16 cellular contexts compared by ENCODE assay signal in genomic region chr22:46694423-46695170, GRCh38. TPM values are rescaled to one million over a fixed set of nuclear protein-coding genes. Genes with fewer than 3 reads are reported as not detected.
A peak's percentile ranks its signal among the peaks of the same experiment; 100 is the strongest.
DNase-seq lines count a peak whose midpoint lies in the region; ATAC-seq and TF ChIP-seq lines count a peak whose summit lies in the region.
"Had no signal": no experiment of that assay in that cellular context is flagged by ENCODE, and none has a peak within 500 bp of the region (broad histone marks: within the 10 kb centered on the region; RNA-seq: fewer than 3 reads in every experiment).

No MANE protein-coding gene starts in this region.

- no peaks in the 10 kb centered on the region for H3K4me1 ChIP-seq in CD4-positive, CD25-positive, alpha-beta regulatory T cell (ENCODE audit: control insufficient read depth, insufficient read depth, low read length, poor library complexity, severe bottlenecking)
- H3K4me1 ChIP-seq in neural progenitor cell = no peaks in the 10 kb centered on the region
- H3K4me1 ChIP-seq: Peyer's patch had no signal

- no peak overlapping the region for H3K27ac ChIP-seq in CD4-positive, CD25-positive, alpha-beta regulatory T cell (ENCODE audit: insufficient read depth, low read length, poor library complexity, severe bottlenecking)
- H3K27ac ChIP-seq in cingulate gyrus (ENCODE audit: low read depth, low read length) (peak overlapping the region; percentile 65), neural progenitor cell (no peak overlapping the region)
- H3K27ac ChIP-seq: Peyer's patch had no signal

- peaks cover 24% of the 10 kb centered on the region for H3K36me3 Mint-ChIP-seq in CD4-positive, CD25-positive, alpha-beta regulatory T cell
- H3K36me3 Mint-ChIP-seq in neural progenitor cell (peaks cover 21% of the 10 kb centered on the region), CD14-positive monocyte (peaks cover 87 to 96% of the 10 kb centered on the region in 2 donors)

- no peak for ATAC-seq in CD4-positive, CD25-positive, alpha-beta regulatory T cell (ENCODE audit: low read depth in 2 of 2)

- no peak for DNase-seq in CD4-positive, CD25-positive, alpha-beta regulatory T cell
- DNase-seq in H7 (peak; percentile 49), neural progenitor cell (ENCODE audit: low spot score) (no peak), CD14-positive monocyte (ENCODE audit: low spot score) (no peak), SW 1271 (lab: John Stamatoyannopoulos, UW) (no peak)
- DNase-seq in activated CD8-positive, alpha-beta memory T cell treated with anti-CD3 and anti-CD28 coated beads, Interleukin-2, amount 50 U/mL, for 4 hours = no peak
- DNase-seq: ACHN, Karpas-422, MM.1S, NCI-H1105 treated with DMSO at 0.1 percent for 48 hours, NCI-H187, NCI-H446 treated with DMSO at 0.1 percent for 48 hours, NCI-H748 treated with DMSO at 0.1 percent for 48 hours, Peyer's patch, SIG-M5 had no signal

- H3K27ac Mint-ChIP-seq in CD4-positive, CD25-positive, alpha-beta regulatory T cell = peak overlapping the region in 2 of 3 donors; percentile 32 to 71
- H3K27ac Mint-ChIP-seq in neural progenitor cell (peak overlapping the region; percentile 65), CD14-positive monocyte (peak overlapping the region in 2 of 7 donors; percentile 21 to 63)

- H3F3A ChIP-seq in neural progenitor cell (ENCODE audit: low read depth) = no peaks in the 10 kb centered on the region

- H3K36me3 ChIP-seq in CD4-positive, CD25-positive, alpha-beta regulatory T cell (ENCODE audit: control insufficient read depth, insufficient read depth, low read length) = peaks cover 87% of the 10 kb centered on the region
- H3K36me3 ChIP-seq in H7 (replicated peaks; ENCODE audit: control insufficient read depth, insufficient read depth, low read length) = peaks cover 21% of the 10 kb centered on the region
- H3K36me3 ChIP-seq in neural progenitor cell = no peaks in the 10 kb centered on the region

- no peak overlapping the region for H3K4me3 ChIP-seq in CD4-positive, CD25-positive, alpha-beta regulatory T cell (ENCODE audit: low read depth, low read length)
- H3K4me3 ChIP-seq in H7 (ENCODE audit: insufficient read depth, low read depth, low read length) (no peak overlapping the region), neural progenitor cell (no peak overlapping the region)
- H3K4me3 ChIP-seq: Peyer's patch had no signal

- H3K9ac ChIP-seq in neural progenitor cell = no peak overlapping the region

- no peak for TF ChIP-seq CTCF in neural progenitor cell (IDR thresholded peaks at IDR 0.05)
- TF ChIP-seq CTCF in CD14-positive monocyte (IDR thresholded peaks at IDR 0.05) = no peak

- H3K4me2 ChIP-seq in neural progenitor cell = no peak overlapping the region

- no peaks in the 10 kb centered on the region for H4K20me1 ChIP-seq in neural progenitor cell (ENCODE audit: low read depth)

- H3K4me1 Mint-ChIP-seq in CD4-positive, CD25-positive, alpha-beta regulatory T cell = peaks cover 2 to 5% (median 3%) of the 10 kb centered on the region in 4 donors
- H3K4me1 Mint-ChIP-seq in neural progenitor cell (no peaks in the 10 kb centered on the region), CD14-positive monocyte (no peaks in the 10 kb centered on the region)

- no peaks in the 10 kb centered on the region for H3K9me3 ChIP-seq in CD4-positive, CD25-positive, alpha-beta regulatory T cell (ENCODE audit: control insufficient read depth in 2 of 2, low read length in 2 of 2)
- no peaks in the 10 kb centered on the region for H3K9me3 ChIP-seq in neural progenitor cell (ENCODE audit: low read depth)
- H3K9me3 ChIP-seq: Peyer's patch had no signal

- H3K79me2 ChIP-seq in neural progenitor cell (ENCODE audit: low read depth) = no peaks in the 10 kb centered on the region

- no peaks in the 10 kb centered on the region for H3K27me3 Mint-ChIP-seq in CD4-positive, CD25-positive, alpha-beta regulatory T cell
- H3K27me3 Mint-ChIP-seq in neural progenitor cell (ENCODE audit: insufficient read depth, low read depth) (peaks cover 8% of the 10 kb centered on the region), CD14-positive monocyte (ENCODE audit: low read depth in 3 of 3) (no peaks in the 10 kb centered on the region)

- no peaks in the 10 kb centered on the region for H3K27me3 ChIP-seq in CD4-positive, CD25-positive, alpha-beta regulatory T cell (ENCODE audit: control insufficient read depth, insufficient read depth, low read length)
- H3K27me3 ChIP-seq in H7 (ENCODE audit: control insufficient read depth, insufficient read depth, low read length) (no peaks in the 10 kb centered on the region), neural progenitor cell (no peaks in the 10 kb centered on the region)
- H3K27me3 ChIP-seq: Peyer's patch had no signal

- no peak overlapping the region for H2AFZ ChIP-seq in neural progenitor cell (replicated peaks)

- H3K4me3 Mint-ChIP-seq in CD4-positive, CD25-positive, alpha-beta regulatory T cell = peak overlapping the region in 1 of 4 donors; percentile 43
- no peak overlapping the region for H3K4me3 Mint-ChIP-seq in neural progenitor cell
- no peak overlapping the region for H3K4me3 Mint-ChIP-seq in CD14-positive monocyte

- no peaks in the 10 kb centered on the region for H3K9me3 Mint-ChIP-seq in CD4-positive, CD25-positive, alpha-beta regulatory T cell
- no peaks in the 10 kb centered on the region for H3K9me3 Mint-ChIP-seq in neural progenitor cell
- no peaks in the 10 kb centered on the region for H3K9me3 Mint-ChIP-seq in CD14-positive monocyte

- intact Hi-C loops in CD14-positive monocyte (cut with micrococcal nuclease) = no loop called here

RNA-seq across cellular contexts. Expression of gene CERK, which starts 43.5 kb away (rescaled TPM):
- 105 TPM for total RNA-seq in CD4-positive, CD25-positive, alpha-beta regulatory T cell
- polyA plus RNA-seq in CD4-positive, CD25-positive, alpha-beta regulatory T cell = 10 to 100 TPM; 75.5 to 94.3 (median 81.5) TPM
- 54.8 and 57.2 TPM in 2 replicates for total RNA-seq in H7 (2014; rRNA removed; shearing (Covaris generic))
- total RNA-seq in neural progenitor cell (ENCODE audit: low replicate concordance) = 53.6 and 80.6 TPM in 2 replicates
- polyA plus RNA-seq in CD14-positive monocyte = 10 to 100 TPM; 22.4 to 24.5 TPM
